ENCODE assay signal across 18 cellular contexts in the genomic region with DNA sequence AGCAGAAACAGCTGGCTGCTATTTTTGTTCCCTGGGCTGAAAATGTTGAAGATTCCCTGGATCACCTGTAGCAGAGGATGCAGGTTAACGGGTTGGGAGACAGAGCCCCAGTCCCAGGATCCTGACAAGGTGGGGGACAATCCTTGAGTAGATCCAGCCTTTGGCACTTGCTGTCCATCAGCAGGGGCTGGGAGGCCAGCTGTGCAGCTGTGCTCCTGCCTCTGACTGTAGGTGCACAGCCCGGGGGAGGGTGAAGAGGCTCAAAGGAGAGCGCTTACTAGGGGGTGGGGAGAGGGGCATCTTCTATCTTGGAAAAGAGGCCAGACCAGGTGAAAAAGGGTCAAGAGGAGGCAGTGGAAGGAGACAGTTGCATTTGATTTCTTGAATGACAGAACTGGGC. TPM values are rescaled to one million over a fixed set of nuclear protein-coding genes. Genes with fewer than 3 reads are reported as not detected.
DNase-seq lines count a peak whose midpoint lies in the region; ATAC-seq and TF ChIP-seq lines count a peak whose summit lies in the region.
"Had no signal": no experiment of that assay in that cellular context is flagged by ENCODE, and none has a peak within 500 bp of the region (broad histone marks: within the 10 kb centered on the region; RNA-seq: fewer than 3 reads in every experiment).

No MANE protein-coding gene starts in this region.

- H3K9me3 ChIP-seq in CD4-positive, alpha-beta T cell (ENCODE audit: control insufficient read depth, low read length), result no peaks in the 10 kb centered on the region
- H3K9me3 ChIP-seq in tibial artery, result no peaks in the 10 kb centered on the region
- H3K9me3 ChIP-seq: esophagus muscularis mucosa, SJSA1 had no signal

- H3K27me3 Mint-ChIP-seq in CD4-positive, alpha-beta T cell, result no peaks in the 10 kb centered on the region
- no peaks in the 10 kb centered on the region for H3K27me3 Mint-ChIP-seq in activated T-helper 1 cell treated with anti-CD3 and anti-CD28 coated beads, Interleukin-12 subunit alpha, Interleukin-12 subunit beta, Interleukin-2, Interleukin-4 antibody, amounts not matched to agents 30 ng/mL and 10 ng/mL and 1 ng/mL, durations not matched to agents 14 hours and 24 hours and 36 hours (ENCODE audit: insufficient read depth)
- no peaks in the 10 kb centered on the region for H3K27me3 Mint-ChIP-seq in natural killer cell (ENCODE audit: low read depth in 2 of 2)

- H3K4me3 Mint-ChIP-seq in CD4-positive, alpha-beta T cell, result peak overlapping the region; percentile 38
- no peak overlapping the region for H3K4me3 Mint-ChIP-seq in activated T-helper 1 cell treated with anti-CD3 and anti-CD28 coated beads, Interleukin-12 subunit alpha, Interleukin-12 subunit beta, Interleukin-2, Interleukin-4 antibody, amounts not matched to agents 30 ng/mL and 10 ng/mL and 1 ng/mL, durations not matched to agents 14 hours and 24 hours and 36 hours
- H3K4me3 Mint-ChIP-seq in natural killer cell, result peak overlapping the region; percentile 25
- H3K4me3 Mint-ChIP-seq: mesothelial cell of epicardium had no signal

- H3K4me1 ChIP-seq in tibial artery, result peaks cover 0 to 16% (median 12%) of the 10 kb centered on the region in 4 donors
- H3K4me1 ChIP-seq: parathyroid adenoma had no signal

- ATAC-seq in CD4-positive, alpha-beta T cell (ENCODE audit: poor library complexity), result no peak
- no peak for ATAC-seq in natural killer cell

- no peak overlapping the region for H3K27ac Mint-ChIP-seq in CD4-positive, alpha-beta T cell
- H3K27ac Mint-ChIP-seq in activated T-helper 1 cell treated with anti-CD3 and anti-CD28 coated beads, Interleukin-12 subunit alpha, Interleukin-12 subunit beta, Interleukin-2, Interleukin-4 antibody, amounts not matched to agents 30 ng/mL and 10 ng/mL and 1 ng/mL, durations not matched to agents 14 hours and 24 hours and 36 hours, result peak overlapping the region; percentile 30
- H3K27ac Mint-ChIP-seq in natural killer cell, result peak overlapping the region; percentile 61 to 64
- H3K27ac Mint-ChIP-seq: mesothelial cell of epicardium had no signal

- H3K36me3 ChIP-seq in tibial artery, result peaks cover 39 to 66% (median 53%) of the 10 kb centered on the region in 3 donors

- peaks cover 32% of the 10 kb centered on the region for H3K36me3 Mint-ChIP-seq in CD4-positive, alpha-beta T cell (ENCODE audit: low read depth)
- H3K36me3 Mint-ChIP-seq in activated T-helper 1 cell treated with anti-CD3 and anti-CD28 coated beads, Interleukin-12 subunit alpha, Interleukin-12 subunit beta, Interleukin-2, Interleukin-4 antibody, amounts not matched to agents 30 ng/mL and 10 ng/mL and 1 ng/mL, durations not matched to agents 14 hours and 24 hours and 36 hours (ENCODE audit: low read depth), result peaks cover 24% of the 10 kb centered on the region
- H3K36me3 Mint-ChIP-seq in natural killer cell, result no peaks in the 10 kb centered on the region

- H3K4me3 ChIP-seq in tibial artery, result no peak overlapping the region
- H3K4me3 ChIP-seq: dorsolateral prefrontal cortex, esophagus muscularis mucosa, SJSA1 had no signal

- H3K27ac ChIP-seq in 22Rv1, result peak overlapping the region; percentile 43; the same call in 1 of the 2 replicates
- no peak overlapping the region for H3K27ac ChIP-seq in CD4-positive, alpha-beta T cell (ENCODE audit: low read depth, low read length)
- no peak overlapping the region for H3K27ac ChIP-seq in tibial artery
- H3K27ac ChIP-seq: brain microvascular endothelial cell, esophagus muscularis mucosa, KMS-11, parathyroid adenoma, SJSA1 had no signal

- POLR2A ChIA-PET in CD4-positive, alpha-beta T cell (lab: Charles Lee), result interaction anchor here (1.0 to 1.6 kb wide), 2 partner anchors 32 to 116 kb away, joined by 3 to 4 read pairs; no protein-coding TSS in a partner anchor

- intact Hi-C loops in CD4-positive, alpha-beta T cell (cut with DNase I, micrococcal nuclease), result no loop called here
- intact Hi-C loops in activated T-helper 1 cell treated with anti-CD3 and anti-CD28 coated beads, Interleukin-12 subunit alpha, Interleukin-12 subunit beta, Interleukin-2, Interleukin-4 antibody, amounts not matched to agents 30 ng/mL and 10 ng/mL and 1 ng/mL, durations not matched to agents 14 hours and 24 hours and 36 hours (cut with micrococcal nuclease), result no loop called here
- intact Hi-C loops in natural killer cell (cut with micrococcal nuclease) (no loop called here), tibial artery (cut with DNase I; ENCODE audit: low total_unique reads) (no loop called here)

- H3K27me3 ChIP-seq in CD4-positive, alpha-beta T cell (ENCODE audit: control insufficient read depth, insufficient read depth, low read length), result no peaks in the 10 kb centered on the region
- no peaks in the 10 kb centered on the region for H3K27me3 ChIP-seq in tibial artery
- H3K27me3 ChIP-seq: brain microvascular endothelial cell, dorsolateral prefrontal cortex, esophagus muscularis mucosa, SJSA1 had no signal

- no peaks in the 10 kb centered on the region for H3K9me3 Mint-ChIP-seq in CD4-positive, alpha-beta T cell
- H3K9me3 Mint-ChIP-seq in activated T-helper 1 cell treated with anti-CD3 and anti-CD28 coated beads, Interleukin-12 subunit alpha, Interleukin-12 subunit beta, Interleukin-2, Interleukin-4 antibody, amounts not matched to agents 30 ng/mL and 10 ng/mL and 1 ng/mL, durations not matched to agents 14 hours and 24 hours and 36 hours, result no peaks in the 10 kb centered on the region
- no peaks in the 10 kb centered on the region for H3K9me3 Mint-ChIP-seq in natural killer cell
- H3K9me3 Mint-ChIP-seq: mesothelial cell of epicardium had no signal

- TF ChIP-seq CTCF in 22Rv1 (IDR thresholded peaks at IDR 0.05), result no peak
- TF ChIP-seq CTCF in CD4-positive, alpha-beta T cell (IDR thresholded peaks at IDR 0.05), result no peak
- no peak for TF ChIP-seq CTCF in natural killer cell (IDR thresholded peaks at IDR 0.05)
- TF ChIP-seq CTCF in tibial artery (IDR thresholded peaks at IDR 0.05), result no peak

- CTCF ChIA-PET in CD4-positive, alpha-beta T cell (lab: Charles Lee), result no interaction called here

- peaks cover 43% of the 10 kb centered on the region for H3K4me1 Mint-ChIP-seq in CD4-positive, alpha-beta T cell (ENCODE audit: low read depth)
- peaks cover 32% of the 10 kb centered on the region for H3K4me1 Mint-ChIP-seq in activated T-helper 1 cell treated with anti-CD3 and anti-CD28 coated beads, Interleukin-12 subunit alpha, Interleukin-12 subunit beta, Interleukin-2, Interleukin-4 antibody, amounts not matched to agents 30 ng/mL and 10 ng/mL and 1 ng/mL, durations not matched to agents 14 hours and 24 hours and 36 hours (ENCODE audit: low read depth)
- H3K4me1 Mint-ChIP-seq in natural killer cell, result peaks cover 41 to 48% of the 10 kb centered on the region in 2 donors

- DNase-seq in CD4-positive, alpha-beta T cell, result no peak
- DNase-seq in activated T-helper 1 cell treated with anti-CD3 and anti-CD28 coated beads, Interleukin-12 subunit alpha, Interleukin-12 subunit beta, Interleukin-2, Interleukin-4 antibody, amounts not matched to agents 30 ng/mL and 10 ng/mL and 1 ng/mL, durations not matched to agents 14 hours and 24 hours and 36 hours (ENCODE audit: low spot score), result no peak
- no peak for DNase-seq in natural killer cell
- no peak for DNase-seq in tibial artery
- DNase-seq in ureter (ENCODE audit: low spot score), result no peak
- DNase-seq in stimulated activated CD4-positive, alpha-beta T cell treated with anti-CD3 and anti-CD28 coated beads, Interleukin-4, amount 100 ng/mL, for 1 hour, result no peak
- DNase-seq in DMS79 treated with DMSO at 0.1 percent for 48 hours (lab: John Stamatoyannopoulos, UW), result no peak
- DNase-seq: activated CD4-positive, alpha-beta T cell treated with anti-CD3 and anti-CD28 coated beads, Interleukin-2, amount 50 U/mL, for 48 hours; activated effector memory CD4-positive, alpha-beta T cell treated with Interleukin-2 at 50 U/mL for 16 hours; brain microvascular endothelial cell; dorsolateral prefrontal cortex; NCI-H146 had no signal

RNA-seq across cellular contexts. Expression of a gene that starts 3.5 kb away (rescaled TPM):
- total RNA-seq in CD4-positive, alpha-beta T cell, result 10 to 100 TPM; 49.6 to 49.7 TPM
- total RNA-seq in activated T-helper 1 cell treated with anti-CD3 and anti-CD28 coated beads, Interleukin-12 subunit alpha, Interleukin-12 subunit beta, Interleukin-2, Interleukin-4 antibody, amounts not matched to agents 30 ng/mL and 10 ng/mL and 1 ng/mL, durations not matched to agents 14 hours and 24 hours and 36 hours, result 151 and 166 TPM in 2 replicates
- total RNA-seq in natural killer cell, result 100 to 1,000 TPM in 1 of 3 donors, 10 to 100 TPM in 2; 66.6 to 106 (median 78.3) TPM
- total RNA-seq in ureter, result 89.1 TPM

RNA-seq across cellular contexts. Expression of a gene that starts 10.6 kb away (rescaled TPM):
- 1 to 10 TPM; 1.3 to 1.4 TPM for total RNA-seq in CD4-positive, alpha-beta T cell
- 3.7 and 5.0 TPM in 2 replicates for total RNA-seq in activated T-helper 1 cell treated with anti-CD3 and anti-CD28 coated beads, Interleukin-12 subunit alpha, Interleukin-12 subunit beta, Interleukin-2, Interleukin-4 antibody, amounts not matched to agents 30 ng/mL and 10 ng/mL and 1 ng/mL, durations not matched to agents 14 hours and 24 hours and 36 hours
- 10 to 100 TPM in 1 of 3 donors, 1 to 10 TPM in 2; 3.5 to 19.8 (median 9.1) TPM for total RNA-seq in natural killer cell
- total RNA-seq in ureter, result 7.9 TPM

RNA-seq across cellular contexts. Expression of a gene that starts 22.9 kb away (rescaled TPM):
- 1 to 10 TPM; 5.2 to 6.0 TPM for total RNA-seq in CD4-positive, alpha-beta T cell
- total RNA-seq in activated T-helper 1 cell treated with anti-CD3 and anti-CD28 coated beads, Interleukin-12 subunit alpha, Interleukin-12 subunit beta, Interleukin-2, Interleukin-4 antibody, amounts not matched to agents 30 ng/mL and 10 ng/mL and 1 ng/mL, durations not matched to agents 14 hours and 24 hours and 36 hours, result 49.2 and 49.9 TPM in 2 replicates
- total RNA-seq in natural killer cell, result 10 to 100 TPM in 2 of 3 donors, 1 to 10 TPM in 1; 9.7 to 58.7 (median 14.7) TPM
- total RNA-seq in ureter, result 218 TPM

RNA-seq across cellular contexts. Expression of a gene that starts 34.1 kb away (rescaled TPM):
- 100 to 1,000 TPM; 150 to 155 TPM for total RNA-seq in CD4-positive, alpha-beta T cell
- total RNA-seq in activated T-helper 1 cell treated with anti-CD3 and anti-CD28 coated beads, Interleukin-12 subunit alpha, Interleukin-12 subunit beta, Interleukin-2, Interleukin-4 antibody, amounts not matched to agents 30 ng/mL and 10 ng/mL and 1 ng/mL, durations not matched to agents 14 hours and 24 hours and 36 hours, result 70.9 and 79.4 TPM in 2 replicates
- total RNA-seq in natural killer cell (100 to 1,000 TPM; 203 to 235 (median 216) TPM), ureter (76.0 TPM)

RNA-seq across cellular contexts. Expression of a gene that starts 46.8 kb away (rescaled TPM):
- 1 to 10 TPM; 1.8 to 2.5 TPM for total RNA-seq in CD4-positive, alpha-beta T cell
- 13.1 and 14.4 TPM in 2 replicates for total RNA-seq in activated T-helper 1 cell treated with anti-CD3 and anti-CD28 coated beads, Interleukin-12 subunit alpha, Interleukin-12 subunit beta, Interleukin-2, Interleukin-4 antibody, amounts not matched to agents 30 ng/mL and 10 ng/mL and 1 ng/mL, durations not matched to agents 14 hours and 24 hours and 36 hours
- total RNA-seq in natural killer cell, result 10 to 100 TPM; 13.7 to 25.2 (median 15.0) TPM
- 41.5 TPM for total RNA-seq in ureter
